In genomic region chr3:195697582-195698324, GRCh38 we compare ENCODE assay signal across 9 cellular contexts. TPM values are rescaled to one million over a fixed set of nuclear protein-coding genes. Genes with fewer than 3 reads are reported as not detected.
DNase-seq lines count a peak whose midpoint lies in the region; ATAC-seq and TF ChIP-seq lines count a peak whose summit lies in the region.
"Had no signal": no experiment of that assay in that cellular context is flagged by ENCODE, and none has a peak within 500 bp of the region (broad histone marks: within the 10 kb centered on the region; RNA-seq: fewer than 3 reads in every experiment).

No MANE protein-coding gene starts in this region.

- no peaks in the 10 kb centered on the region for H3K9me2 ChIP-seq in GM23338 (ENCODE audit: insufficient read depth)

- H3K27me3 Mint-ChIP-seq in GM23338 (ENCODE audit: insufficient read depth, low read depth, poor library complexity): no peaks in the 10 kb centered on the region
- H3K27me3 Mint-ChIP-seq in WTC11 (ENCODE audit: low read depth): no peaks in the 10 kb centered on the region; the same call in 1 of the 2 replicates

- peaks cover 27% of the 10 kb centered on the region for H3K4me1 Mint-ChIP-seq in GM23338
- peaks cover 29% of the 10 kb centered on the region for H3K4me1 Mint-ChIP-seq in WTC11

- TF ChIP-seq CTCF in GM23338 (conservative IDR thresholded peaks at IDR 0.05; ENCODE audit: low read depth in 2 of 2) (no peak), WTC11 (IDR thresholded peaks at IDR 0.05) (no peak)

- intact Hi-C loops in Right ventricle myocardium superior (cut with DNase I) (no loop called here), sciatic nerve (cut with DNase I) (no loop called here)

- H3K36me3 Mint-ChIP-seq in GM23338 (ENCODE audit: low read depth): peaks cover 8% of the 10 kb centered on the region; the same call in 1 of the 3 replicates
- peaks cover 2% of the 10 kb centered on the region; the same call in 1 of the 2 replicates for H3K36me3 Mint-ChIP-seq in WTC11

- no peaks in the 10 kb centered on the region for H3K36me3 ChIP-seq in GM23338 (ENCODE audit: insufficient read depth)

- H3K27ac Mint-ChIP-seq in GM23338: peak overlapping the region; percentile 34
- peak overlapping the region; percentile 69 for H3K27ac Mint-ChIP-seq in WTC11

- peak overlapping the region; percentile 1; the same call in 2 of the 3 replicates for H3K4me3 Mint-ChIP-seq in GM23338
- H3K4me3 Mint-ChIP-seq in WTC11: peak overlapping the region; percentile 29

- CTCF ChIA-PET in WTC11 (lab: Charles Lee): interaction anchor here (0.9 to 2.6 kb wide), 3 partner anchors 50 to 197 kb away, joined by 3 to 10 read pairs (median 3); no protein-coding TSS in a partner anchor

- no peak overlapping the region for H2AFZ ChIP-seq in GM23338

- H3K4me3 ChIP-seq in GM23338: no peak overlapping the region

- no peak for TF ChIP-seq POLR2A in GM18505 (IDR thresholded peaks at IDR 0.05; ENCODE audit: borderline replicate concordance, extremely low read depth, insufficient read depth, insufficient read length)

- peak; percentile 68 for DNase-seq in GM23338 (ENCODE audit: low spot score)
- no peak for DNase-seq in WTC11 (ENCODE audit: low spot score)
- no peak for DNase-seq in Right ventricle myocardium superior
- DNase-seq in sciatic nerve (ENCODE audit: low spot score): no peak
- DNase-seq in occipital lobe (lab: John Stamatoyannopoulos, UW): no peak

- ATAC-seq in GM23338 (peak; percentile 76), WTC11 (peak; percentile 69), Right ventricle myocardium superior (ENCODE audit: poor library complexity) (peak; percentile 29), sciatic nerve (peak; percentile 86), HG03139 (IDR thresholded peaks at IDR 0.05; ENCODE audit: unreplicated experiment) (no peak), GM19351 (IDR thresholded peaks at IDR 0.05; ENCODE audit: unreplicated experiment) (no peak), GM18505 (IDR thresholded peaks at IDR 0.05; ENCODE audit: unreplicated experiment) (no peak)
- ATAC-seq: Panc1 had no signal

- peak overlapping the region; percentile 50; the same call in 1 of the 2 replicates for H3K4me2 ChIP-seq in GM23338

- no peaks in the 10 kb centered on the region for H3F3A ChIP-seq in GM23338 (replicated peaks; ENCODE audit: low read depth)

- H4K20me1 ChIP-seq in GM23338 (replicated peaks; ENCODE audit: insufficient read depth): no peaks in the 10 kb centered on the region; the same call in 1 of the 2 replicates

- H3K79me2 ChIP-seq in GM23338 (replicated peaks; ENCODE audit: insufficient read depth): no peaks in the 10 kb centered on the region

- no peaks in the 10 kb centered on the region for H3K27me3 ChIP-seq in GM23338 (ENCODE audit: insufficient read depth)

- no peaks in the 10 kb centered on the region for H3K9me3 Mint-ChIP-seq in GM23338
- H3K9me3 Mint-ChIP-seq in WTC11: no peaks in the 10 kb centered on the region

- POLR2A ChIA-PET in WTC11 (lab: Charles Lee): no interaction called here

- H3K4me1 ChIP-seq in GM23338 (ENCODE audit: insufficient read depth): peaks cover 18% of the 10 kb centered on the region; the same call in 1 of the 2 replicates

- 0 out of 2 replicates have a peak overlapping the region, but pooled peaks have one; percentile 34 for H3K27ac ChIP-seq in GM23338 (ENCODE audit: low read depth)

TF ChIP-seq in GM23338, 12 proteins besides CTCF, POLR2A, EP300 and RAD21 (continues in another document):
- no peak for TF ChIP-seq REST (IDR thresholded peaks at IDR 0.05; ENCODE audit: unreplicated experiment)
- TF ChIP-seq ETS1 (IDR thresholded peaks at IDR 0.05): no peak
- TF ChIP-seq JUNB (IDR thresholded peaks at IDR 0.05; ENCODE audit: unreplicated experiment): no peak
- no peak for TF ChIP-seq ZNF331 (CRISPR knock-in tag; IDR thresholded peaks at IDR 0.05; ENCODE audit: low read depth)
- TF ChIP-seq EZH2phosphoT487 (IDR thresholded peaks at IDR 0.05; ENCODE audit: unreplicated experiment): no peak

TF ChIP-seq in WTC11, 78 proteins besides CTCF, POLR2A, EP300 and RAD21 (continues in another document):
- no peak for TF ChIP-seq AR (CRISPR knock-in tag; IDR thresholded peaks at IDR 0.05)
- 0 out of 2 replicates have a peak, but pooled peaks have one; percentile 64 for TF ChIP-seq TEAD1 (CRISPR knock-in tag; IDR thresholded peaks at IDR 0.05)
- TF ChIP-seq PRDM15 (CRISPR knock-in tag; IDR thresholded peaks at IDR 0.05): 0 out of 2 replicates have a peak, but pooled peaks have one; percentile 13
- TF ChIP-seq ZNF416 (CRISPR knock-in tag; IDR thresholded peaks at IDR 0.05): no peak
- TF ChIP-seq ZMAT4 (CRISPR knock-in tag; IDR thresholded peaks at IDR 0.05): no peak

RNA-seq across cellular contexts. Expression of gene MUC20, which starts 23.0 kb away (rescaled TPM):
- 0.12 TPM in 1 of 2 replicates, not detected in the other for total RNA-seq in GM23338 (2014; rRNA removed; shearing (Covaris generic))
- 0.29 TPM in 1 of 2 replicates, not detected in the other for polyA plus RNA-seq in GM23338 (2016; fragmentation: Nextera tagmentation; extraction: Ambion mirVana)
- 0.34 to 0.77 TPM (median 0.57 TPM) in 3 replicates for total RNA-seq in WTC11 (2021)
- total RNA-seq in Right ventricle myocardium superior: 5.4 TPM
- total RNA-seq in sciatic nerve: 28.7 TPM
- total RNA-seq in occipital lobe: 1.9 TPM

Comparison
In these comparisons a context has a peak if more than half of its experiments do, and no peak if none do; other contexts are left out.
1. ATAC-seq: peak in GM23338 (single experiment), WTC11 (single experiment), Right ventricle myocardium superior (single experiment) and sciatic nerve (single experiment); none in HG03139 (single experiment), GM19351 (single experiment) and GM18505 (single experiment).